ENCODE assay signal across 8 cellular contexts in the genomic region with DNA sequence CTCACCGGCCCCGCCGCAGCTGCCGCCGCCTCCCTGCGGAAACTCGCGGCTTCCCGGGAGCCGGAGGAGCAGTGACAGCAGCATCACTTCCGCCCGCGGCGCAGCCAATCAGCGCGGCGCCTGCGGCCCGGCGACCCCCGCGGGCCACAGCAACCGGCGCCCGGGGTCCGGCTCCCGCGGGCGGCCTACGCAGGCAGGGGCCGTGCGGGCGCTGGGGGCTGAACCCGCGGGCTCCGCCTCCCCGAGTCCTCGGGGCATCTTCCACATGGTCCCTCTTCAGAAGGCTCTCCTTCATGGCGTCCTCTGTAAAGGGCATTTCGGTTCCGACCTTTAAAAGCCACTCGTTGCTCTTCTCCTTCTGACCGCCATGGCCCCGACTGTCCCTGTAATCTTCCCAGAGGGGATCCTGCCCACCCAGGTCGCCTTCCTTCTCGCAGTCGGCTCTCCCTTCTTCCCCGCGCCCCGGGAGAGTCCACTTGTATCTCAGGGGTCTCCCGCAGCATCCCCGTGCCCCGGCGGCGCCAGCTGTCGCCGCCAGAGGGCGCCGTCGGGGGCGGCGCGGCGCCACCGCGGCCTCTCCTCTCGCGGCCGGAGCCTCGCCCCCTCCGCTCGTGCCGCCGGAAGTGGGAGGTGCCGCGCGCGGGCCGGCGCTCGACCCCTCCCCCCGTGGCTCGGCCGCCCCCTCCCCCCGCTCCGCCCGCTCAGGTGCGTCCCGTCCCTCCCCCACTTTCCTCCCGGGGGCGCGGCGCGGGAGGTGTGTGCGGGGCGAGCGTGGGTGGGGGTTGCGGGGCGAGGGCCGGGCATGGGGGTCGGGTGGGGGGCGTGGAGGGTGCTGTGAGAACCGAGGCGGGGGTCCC.
DNase-seq lines count a peak whose midpoint lies in the region; ATAC-seq lines count a peak whose summit lies in the region.

A gene with protein sequence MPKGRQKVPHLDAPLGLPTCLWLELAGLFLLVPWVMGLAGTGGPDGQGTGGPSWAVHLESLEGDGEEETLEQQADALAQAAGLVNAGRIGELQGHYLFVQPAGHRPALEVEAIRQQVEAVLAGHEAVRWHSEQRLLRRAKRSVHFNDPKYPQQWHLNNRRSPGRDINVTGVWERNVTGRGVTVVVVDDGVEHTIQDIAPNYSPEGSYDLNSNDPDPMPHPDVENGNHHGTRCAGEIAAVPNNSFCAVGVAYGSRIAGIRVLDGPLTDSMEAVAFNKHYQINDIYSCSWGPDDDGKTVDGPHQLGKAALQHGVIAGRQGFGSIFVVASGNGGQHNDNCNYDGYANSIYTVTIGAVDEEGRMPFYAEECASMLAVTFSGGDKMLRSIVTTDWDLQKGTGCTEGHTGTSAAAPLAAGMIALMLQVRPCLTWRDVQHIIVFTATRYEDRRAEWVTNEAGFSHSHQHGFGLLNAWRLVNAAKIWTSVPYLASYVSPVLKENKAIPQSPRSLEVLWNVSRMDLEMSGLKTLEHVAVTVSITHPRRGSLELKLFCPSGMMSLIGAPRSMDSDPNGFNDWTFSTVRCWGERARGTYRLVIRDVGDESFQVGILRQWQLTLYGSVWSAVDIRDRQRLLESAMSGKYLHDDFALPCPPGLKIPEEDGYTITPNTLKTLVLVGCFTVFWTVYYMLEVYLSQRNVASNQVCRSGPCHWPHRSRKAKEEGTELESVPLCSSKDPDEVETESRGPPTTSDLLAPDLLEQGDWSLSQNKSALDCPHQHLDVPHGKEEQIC (minus strand): TSS at position 52 of the 857 bp plus-strand sequence. CDS start 2,229 bp downstream, outside the sequence.
A gene (plus strand): TSS at position 650 of the 857 bp plus-strand sequence. CDS start 1,602 bp downstream, outside the sequence.

- DNase-seq in ACHN, result peak; percentile 77
- DNase-seq in NCI-H2227 treated with DMSO at 0.1 percent for 48 hours (lab: John Stamatoyannopoulos, UW), result peak; percentile 47
- DNase-seq in activated CD4-positive, alpha-beta T cell treated with anti-CD3 and anti-CD28 coated beads for 24 hours (ENCODE audit: low read depth in 2 of 2), result peak; percentile 63 to 68
- peak; percentile 66 to 74 for DNase-seq in stimulated activated CD4-positive, alpha-beta T cell treated with anti-CD3 and anti-CD28 coated beads, Interleukin-1b, Interleukin-23, amount 100 ng/mL, for 4 hours (ENCODE audit: low read depth in 2 of 2)

- H3K27me3 ChIP-seq in layer of hippocampus (ENCODE audit: control insufficient read depth, insufficient read depth, low read length), result no peaks in the 10 kb centered on the region

- H3K27ac ChIP-seq in cingulate gyrus (ENCODE audit: low read depth, low read length) (peak within 1 kb of the TSS; percentile 95), layer of hippocampus (ENCODE audit: low read depth, low read length) (peak within 1 kb of the TSS; percentile 93)

- in situ Hi-C loops in ACHN (cut with HindIII; ENCODE audit: low pct_ligation_motif_present, low pct_unique_long_range_greater_than_20kb, low sequenced_read_pairs), result no loop called here

- peak; percentile 48 for ATAC-seq in GM18520 (IDR thresholded peaks at IDR 0.05; ENCODE audit: unreplicated experiment)
- ATAC-seq in HG03066 (IDR thresholded peaks at IDR 0.05; ENCODE audit: low read depth, unreplicated experiment), result peak; percentile 50

Comparison
In these comparisons a context has a peak if more than half of its experiments do, and no peak if none do; other contexts are left out.
1. Peak in every context shown above with its lines: DNase-seq, ATAC-seq and H3K27ac ChIP-seq.